Comparison of ENCODE assay signal across 13 cellular contexts in the genomic region with DNA sequence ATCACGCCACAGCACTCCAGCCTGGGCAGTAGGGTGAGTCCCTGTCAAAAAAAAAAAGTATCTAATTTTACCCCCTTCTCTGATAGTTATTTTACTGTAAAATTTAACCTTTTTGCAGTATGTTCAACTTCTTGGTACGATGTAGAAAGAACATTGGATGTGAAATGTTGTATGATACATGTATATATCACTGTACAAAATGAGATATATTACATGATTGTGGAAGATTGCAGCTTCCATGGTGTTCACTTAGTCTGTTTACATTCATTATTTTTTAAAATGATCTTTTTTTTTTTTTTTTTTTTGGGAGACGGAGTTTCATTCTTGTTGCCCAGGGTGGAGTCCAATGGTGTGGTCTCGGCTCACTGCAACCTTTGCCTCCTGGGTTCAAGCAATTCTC. TPM values are rescaled to one million over a fixed set of nuclear protein-coding genes. Genes with fewer than 3 reads are reported as not detected.
A peak's percentile ranks its signal among the peaks of the same experiment; 100 is the strongest.
DNase-seq lines count a peak whose midpoint lies in the region; ATAC-seq, FAIRE-seq and TF ChIP-seq lines count a peak whose summit lies in the region.
"Had no signal": no experiment of that assay in that cellular context is flagged by ENCODE, and none has a peak within 500 bp of the region (broad histone marks: within the 10 kb centered on the region; RNA-seq: fewer than 3 reads in every experiment).

No MANE protein-coding gene starts in this region.

- POLR2A ChIA-PET in GM12878 (lab: Charles Lee), result interaction anchor here (0.6 to 1.0 kb wide), 2 partner anchors 8 to 74 kb away, joined by 3 read pairs; no protein-coding TSS in a partner anchor

- H2AFZ ChIP-seq in GM12878 (ENCODE audit: control insufficient read depth, low read depth, low read length), result no peak overlapping the region

- H3K27ac ChIP-seq in right atrium auricular region (peak overlapping the region; percentile 54 to 73), GM12878 (ENCODE audit: control insufficient read depth, insufficient read depth) (no peak overlapping the region), muscle layer of duodenum (ENCODE audit: low read length) (peak overlapping the region; percentile 66), uterus (peak overlapping the region; percentile 78 to 85)

- no peak overlapping the region for H3K9ac ChIP-seq in GM12878 (ENCODE audit: control insufficient read depth, insufficient read depth, low read length)

- RAD21 ChIA-PET in GM12878 (lab: Charles Lee; ENCODE audit: unreplicated experiment), result interaction anchor here (1.1 to 3.8 kb wide), 4 partner anchors 10 to 36 kb away, joined by 4 to 27 read pairs (median 8); no protein-coding TSS in a partner anchor

- H3K4me2 ChIP-seq in GM12878 (ENCODE audit: control insufficient read depth, insufficient read depth), result peak overlapping the region; percentile 42; the same call in 1 of the 2 replicates

- intact Hi-C loops in cardiac septum (cut with DNase I), result no loop called here
- intact Hi-C loops in GM12878 (cut with micrococcal nuclease; ENCODE audit: unreplicated experiment), result no loop called here
- intact Hi-C loops in uterus (cut with DNase I; ENCODE audit: low total_unique reads), result no loop called here

- H3K4me3 ChIP-seq in right atrium auricular region, result peak overlapping the region in 1 of 2 donors; percentile 14
- peak overlapping the region; percentile 15; the same call in 1 of the 2 replicates for H3K4me3 ChIP-seq in GM12878
- H3K4me3 ChIP-seq in muscle layer of duodenum (ENCODE audit: low read depth in 1 of 2, low read length in 2 of 2), result peak overlapping the region; percentile 34 to 37
- H3K4me3 ChIP-seq in uterus, result peak overlapping the region in 1 of 2 donors; percentile 25

- ATAC-seq in GM12878 (no peak), GM19328 (IDR thresholded peaks at IDR 0.05; ENCODE audit: unreplicated experiment) (no peak), HG03097 (IDR thresholded peaks at IDR 0.05; ENCODE audit: low FRiP score, unreplicated experiment) (no peak)

- BruUV-seq in GM12878 (replicated peaks; lab: Mats Ljungman, UMichigan), result no TSS peak

- H4K20me1 ChIP-seq in GM12878 (ENCODE audit: control insufficient read depth, insufficient read depth), result no peaks in the 10 kb centered on the region

- H3K4me1 ChIP-seq in right atrium auricular region, result peaks cover 0 to 74% of the 10 kb centered on the region in 2 donors
- H3K4me1 ChIP-seq in GM12878 (ENCODE audit: control insufficient read depth, insufficient read depth, low read length), result no peaks in the 10 kb centered on the region
- H3K4me1 ChIP-seq in muscle layer of duodenum (ENCODE audit: control insufficient read depth in 1 of 2, insufficient read depth in 2 of 2, low read length in 2 of 2), result peaks cover 0 to 59% of the 10 kb centered on the region in 2 donors
- peaks cover 0 to 10% of the 10 kb centered on the region in 2 donors for H3K4me1 ChIP-seq in uterus

- TF ChIP-seq EP300 in GM12878 (IDR thresholded peaks at IDR 0.05; ENCODE audit: borderline replicate concordance in 1 of 2, control insufficient read depth in 1 of 2, low read depth in 2 of 2, low read length in 2 of 2), result no peak

- TF ChIP-seq CTCF in right atrium auricular region (IDR thresholded peaks at IDR 0.05), result no peak
- TF ChIP-seq CTCF in GM12878 (IDR thresholded peaks at IDR 0.05 in 2 of 3, conservative IDR thresholded peaks at IDR 0.05 in 1 of 3; ENCODE audit: control insufficient read depth in 2 of 3, extremely low read depth in 1 of 3, insufficient read depth in 1 of 3, low read depth in 3 of 3, low read length in 3 of 3), result no peak
- TF ChIP-seq CTCF in uterus (IDR thresholded peaks at IDR 0.05), result no peak

- 97% methylated on average over 2 of the region's 4 CpGs for WGBS in GM12878 (ENCODE audit: insufficient coverage, insufficient replicate concordance, low lambda C conversion rate, missing lambda C conversion rate)

- H3K79me2 ChIP-seq in GM12878 (ENCODE audit: control insufficient read depth, insufficient read depth, low read length), result peaks cover 69% of the 10 kb centered on the region

- no peak for FAIRE-seq in GM12878 (lab: Jason Lieb, UNC)

- DNase-seq in right atrium auricular region (ENCODE audit: low spot score), result no peak
- DNase-seq in cardiac septum (ENCODE audit: low spot score), result no peak
- no peak for DNase-seq in GM12878 (ENCODE audit: low read depth, low spot score)
- no peak for DNase-seq in uterus
- DNase-seq in AG20443 (ENCODE audit: low spot score), result no peak
- DNase-seq: activated CD4-positive, CD25-positive, alpha-beta regulatory T cell; activated gamma-delta T cell had no signal

- no peak for TF ChIP-seq RAD21 in GM12878 (IDR thresholded peaks at IDR 0.05; ENCODE audit: insufficient read depth, low read depth, low read length)

- no peaks in the 10 kb centered on the region for H3K9me3 ChIP-seq in right atrium auricular region
- H3K9me3 ChIP-seq in GM12878 (replicated peaks; ENCODE audit: control insufficient read depth, insufficient read depth, low read length), result no peaks in the 10 kb centered on the region
- H3K9me3 ChIP-seq in muscle layer of duodenum (ENCODE audit: control insufficient read depth in 1 of 2, low read length in 2 of 2), result no peaks in the 10 kb centered on the region
- no peaks in the 10 kb centered on the region for H3K9me3 ChIP-seq in uterus

- in situ Hi-C loops in GM12878 (cut with MboI), result no loop called here

- CTCF ChIA-PET in GM12878 (lab: Yijun Ruan, JAX), result interaction anchor here (1.0 to 1.1 kb wide), 2 partner anchors 28 to 31 kb away, joined by 3 to 8 read pairs; no protein-coding TSS in a partner anchor

- SMC1A ChIA-PET in GM12878 (lab: Charles Lee; ENCODE audit: uncharacterized antibody, unreplicated experiment), result interaction anchor here (0.7 to 4.0 kb wide), 7 partner anchors 9 to 36 kb away, joined by 3 to 39 read pairs (median 3); no protein-coding TSS in a partner anchor

- TF ChIP-seq POLR2A in GM12878 (IDR thresholded peaks at IDR 0.05; ENCODE audit: low read depth, low read length), result no peak
- no peak for TF ChIP-seq POLR2A in uterus (IDR thresholded peaks at IDR 0.05)

- H3K27me3 ChIP-seq in right atrium auricular region (no peaks in the 10 kb centered on the region), GM12878 (replicated peaks in 1 of 2; ENCODE audit: control insufficient read depth in 2 of 2, insufficient read depth in 2 of 2, low read length in 1 of 2) (no peaks in the 10 kb centered on the region), muscle layer of duodenum (ENCODE audit: low read depth, low read length) (no peaks in the 10 kb centered on the region), uterus (no peaks in the 10 kb centered on the region)

- H3K36me3 ChIP-seq in right atrium auricular region, result peaks cover 25% of the 10 kb centered on the region
- peaks cover 0 to 3% of the 10 kb centered on the region in 2 experiments; a peak in 1 of 4 replicates for H3K36me3 ChIP-seq in GM12878 (ENCODE audit: control insufficient read depth in 2 of 2, insufficient read depth in 2 of 2, low read length in 1 of 2)
- no peaks in the 10 kb centered on the region for H3K36me3 ChIP-seq in muscle layer of duodenum (ENCODE audit: control insufficient read depth in 1 of 2, insufficient read depth in 2 of 2, low read length in 2 of 2)
- no peaks in the 10 kb centered on the region for H3K36me3 ChIP-seq in uterus

RNA-seq across cellular contexts. Expression of a gene that starts 9.0 kb away (rescaled TPM):
- total RNA-seq in right atrium auricular region (10 to 100 TPM; 21.2 to 36.6 TPM), cardiac septum (31.3 TPM), GM12878 (2014; rRNA removed) (27.0 and 29.7 TPM in 2 replicates), GM12878 (2014; rRNA removed; fragmentation: Illumina TruSeq; extraction: Trizol) (31.8 and 32.7 TPM in 2 replicates), GM12878 (2021) (46.7 and 49.0 TPM in 2 replicates), uterus (100 to 1,000 TPM in 2 of 4 donors, 10 to 100 TPM in 2; 58.8 to 127 (median 90.7) TPM)
- total RNA-seq in GM12878 (2013; cell fraction: nucleolus; rRNA removed), result 61.7 and 67.4 TPM in 2 replicates
- 10.3 TPM for polyA plus RNA-seq in GM12878 (2011; ENCODE audit: low read depth)
- polyA plus RNA-seq in GM12878 (2011; rRNA removed) (43.9 and 52.0 TPM in 2 replicates), GM12878 (2014; fragmentation: Illumina TruSeq; extraction: Trizol) (33.5 and 35.6 TPM in 2 replicates), GM12878 (2014; fragmentation: Nextera tagmentation; extraction: Ambion mirVana) (1 to 10 TPM; 4.0 to 7.3 TPM), GM12878 (2014; rRNA removed) (22.4 and 23.4 TPM in 2 replicates), GM12878 (2016; fragmentation: Nextera tagmentation; extraction: Ambion mirVana) (1 to 10 TPM; 3.3 to 3.7 TPM)
- 45.8 and 49.4 TPM in 2 replicates for polyA plus RNA-seq in GM12878 (2011; cell fraction: cytosol; rRNA removed)
- polyA plus RNA-seq in GM12878 (2011; cell fraction: nucleus; rRNA removed), result 41.3 and 53.9 TPM in 2 replicates
- polyA plus RNA-seq in GM12878 (2012), result 17.4 and 19.4 TPM in 2 replicates
- polyA minus RNA-seq in GM12878 (2011; rRNA and poly(A)+ RNA removed), result 143 and 181 TPM in 2 replicates
- polyA minus RNA-seq in GM12878 (2011; cell fraction: cytosol; rRNA and poly(A)+ RNA removed), result 31.4 and 35.9 TPM in 2 replicates
- polyA minus RNA-seq in GM12878 (2011; cell fraction: nucleus; rRNA and poly(A)+ RNA removed), result 18.9 and 33.2 TPM in 2 replicates

RNA-seq across cellular contexts. Expression of a gene that starts 34.7 kb away (rescaled TPM):
- total RNA-seq in right atrium auricular region (under 1 TPM; 0.37 to 0.47 TPM), cardiac septum (0.43 TPM), GM12878 (2014; rRNA removed) (not detected in 2 replicates), GM12878 (2014; rRNA removed; fragmentation: Illumina TruSeq; extraction: Trizol) (not detected in 2 replicates), GM12878 (2021) (0.13 TPM in 1 of 2 replicates, not detected in the other), uterus (10 to 100 TPM in 1 of 4 donors, under 1 TPM in 1, not detected in 2; 0.52 to 12.4 TPM)
- total RNA-seq in GM12878 (2013; cell fraction: nucleolus; rRNA removed), result not detected in 2 replicates
- polyA plus RNA-seq in GM12878 (2011; ENCODE audit: low read depth), result not detected
- polyA plus RNA-seq in GM12878 (2011; rRNA removed) (not detected in 2 replicates), GM12878 (2014; fragmentation: Illumina TruSeq; extraction: Trizol) (not detected in 2 replicates), GM12878 (2014; fragmentation: Nextera tagmentation; extraction: Ambion mirVana) (under 1 TPM in 1 of 2 experiments, not detected in 1; 0.06 TPM), GM12878 (2014; rRNA removed) (not detected in 2 replicates), GM12878 (2016; fragmentation: Nextera tagmentation; extraction: Ambion mirVana) (not detected)
- polyA plus RNA-seq in GM12878 (2011; cell fraction: cytosol; rRNA removed), result not detected in 2 replicates
- not detected in 2 replicates for polyA plus RNA-seq in GM12878 (2011; cell fraction: nucleus; rRNA removed)
- not detected in 2 replicates for polyA plus RNA-seq in GM12878 (2012)
- polyA minus RNA-seq in GM12878 (2011; rRNA and poly(A)+ RNA removed), result not detected in 2 replicates
- polyA minus RNA-seq in GM12878 (2011; cell fraction: cytosol; rRNA and poly(A)+ RNA removed), result not detected in 2 replicates
- not detected in 2 replicates for polyA minus RNA-seq in GM12878 (2011; cell fraction: nucleus; rRNA and poly(A)+ RNA removed)
- total RNA-seq: H4, myocyte had no signal
- polyA plus RNA-seq: CD14-positive monocyte had no signal

RNA-seq across cellular contexts. Expression of a gene that starts 52.6 kb away (rescaled TPM):
- total RNA-seq in right atrium auricular region (10 to 100 TPM; 38.8 to 60.6 TPM), cardiac septum (61.5 TPM), GM12878 (2014; rRNA removed) (94.2 and 112 TPM in 2 replicates), GM12878 (2014; rRNA removed; fragmentation: Illumina TruSeq; extraction: Trizol) (126 and 133 TPM in 2 replicates), GM12878 (2021) (214 and 224 TPM in 2 replicates), uterus (10 to 100 TPM in 3 of 4 donors, 1 to 10 TPM in 1; 2.6 to 88.2 (median 20.1) TPM)
- total RNA-seq in GM12878 (2013; cell fraction: nucleolus; rRNA removed), result 82.6 and 90.1 TPM in 2 replicates
- 232 TPM for polyA plus RNA-seq in GM12878 (2011; ENCODE audit: low read depth)
- polyA plus RNA-seq in GM12878 (2011; rRNA removed) (111 and 116 TPM in 2 replicates), GM12878 (2014; fragmentation: Illumina TruSeq; extraction: Trizol) (271 and 372 TPM in 2 replicates), GM12878 (2014; fragmentation: Nextera tagmentation; extraction: Ambion mirVana) (100 to 1,000 TPM; 339 to 381 TPM), GM12878 (2014; rRNA removed) (195 TPM in 2 replicates), GM12878 (2016; fragmentation: Nextera tagmentation; extraction: Ambion mirVana) (100 to 1,000 TPM; 451 to 462 TPM)
- 130 and 141 TPM in 2 replicates for polyA plus RNA-seq in GM12878 (2011; cell fraction: cytosol; rRNA removed)
- 50.3 and 51.6 TPM in 2 replicates for polyA plus RNA-seq in GM12878 (2011; cell fraction: nucleus; rRNA removed)
- polyA plus RNA-seq in GM12878 (2012), result 263 and 277 TPM in 2 replicates
- polyA minus RNA-seq in GM12878 (2011; rRNA and poly(A)+ RNA removed), result 98.5 and 129 TPM in 2 replicates
- polyA minus RNA-seq in GM12878 (2011; cell fraction: cytosol; rRNA and poly(A)+ RNA removed), result 41.8 and 44.8 TPM in 2 replicates
- 22.7 and 45.4 TPM in 2 replicates for polyA minus RNA-seq in GM12878 (2011; cell fraction: nucleus; rRNA and poly(A)+ RNA removed)

RNA-seq across cellular contexts. Expression of a gene that starts 52.8 kb away (rescaled TPM):
- total RNA-seq in right atrium auricular region (not detected), cardiac septum (not detected), GM12878 (2014; rRNA removed) (not detected in 2 replicates), GM12878 (2014; rRNA removed; fragmentation: Illumina TruSeq; extraction: Trizol) (not detected in 2 replicates), GM12878 (2021) (not detected in 2 replicates), uterus (under 1 TPM in 2 of 4 donors, not detected in 2; 0.34 to 0.62 TPM)
- total RNA-seq in GM12878 (2013; cell fraction: nucleolus; rRNA removed), result not detected in 2 replicates
- polyA plus RNA-seq in GM12878 (2011; ENCODE audit: low read depth), result not detected
- polyA plus RNA-seq in GM12878 (2011; rRNA removed) (not detected in 2 replicates), GM12878 (2014; fragmentation: Illumina TruSeq; extraction: Trizol) (not detected in 2 replicates), GM12878 (2014; fragmentation: Nextera tagmentation; extraction: Ambion mirVana) (under 1 TPM in 1 of 2 experiments, not detected in 1; 0.05 TPM), GM12878 (2014; rRNA removed) (not detected in 2 replicates), GM12878 (2016; fragmentation: Nextera tagmentation; extraction: Ambion mirVana) (under 1 TPM in 1 of 2 experiments, not detected in 1; 0.11 TPM)
- not detected in 2 replicates for polyA plus RNA-seq in GM12878 (2011; cell fraction: cytosol; rRNA removed)
- not detected in 2 replicates for polyA plus RNA-seq in GM12878 (2011; cell fraction: nucleus; rRNA removed)
- not detected in 2 replicates for polyA plus RNA-seq in GM12878 (2012)
- not detected in 2 replicates for polyA minus RNA-seq in GM12878 (2011; rRNA and poly(A)+ RNA removed)
- not detected in 2 replicates for polyA minus RNA-seq in GM12878 (2011; cell fraction: cytosol; rRNA and poly(A)+ RNA removed)
- not detected in 2 replicates for polyA minus RNA-seq in GM12878 (2011; cell fraction: nucleus; rRNA and poly(A)+ RNA removed)
- total RNA-seq: H4, myocyte had no signal
- polyA plus RNA-seq: CD14-positive monocyte had no signal
